In the genomic region with DNA sequence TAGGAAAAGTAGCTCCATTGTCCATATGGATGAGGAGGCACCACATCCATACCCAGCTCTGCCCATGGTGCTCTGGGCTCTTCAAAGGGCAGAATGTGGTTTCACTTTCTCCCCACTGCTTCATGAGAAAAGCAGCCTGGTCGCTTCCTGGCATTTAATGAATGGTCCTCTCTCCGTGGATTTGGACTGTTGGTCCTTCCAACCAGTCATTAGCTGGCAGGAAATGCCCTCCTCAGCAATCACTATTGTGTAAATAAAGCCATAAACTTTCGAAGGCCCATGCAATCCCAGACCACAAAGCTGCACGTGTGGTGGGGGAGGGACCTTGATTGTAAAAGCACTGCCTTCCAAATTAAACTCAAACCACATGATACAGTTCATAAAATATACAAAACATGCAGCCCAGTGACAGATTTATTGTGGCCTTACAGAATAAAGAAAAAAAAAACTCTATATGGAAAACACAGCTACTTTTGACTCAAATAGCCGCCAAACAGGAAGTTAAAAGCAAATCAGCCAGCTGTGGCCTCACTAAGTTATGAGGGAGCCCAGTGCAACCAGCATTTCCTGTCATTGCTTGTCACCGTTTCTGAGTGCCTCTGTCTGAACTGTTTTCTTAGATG, we compare ENCODE assay signal across 8 cellular contexts. TPM values are rescaled to one million over a fixed set of nuclear protein-coding genes. Genes with fewer than 3 reads are reported as not detected.
DNase-seq lines count a peak whose midpoint lies in the region; ATAC-seq and TF ChIP-seq lines count a peak whose summit lies in the region.

No MANE protein-coding gene starts in this region.

- H3K27ac Mint-ChIP-seq in activated CD4-positive, alpha-beta memory T cell treated with anti-CD3 and anti-CD28 coated beads, Interleukin-2, amount 10 ng/mL, durations not matched to agents 7 days and 5 days, result peak overlapping the region; percentile 93

- peaks cover 3% of the 10 kb centered on the region for H3K4me1 ChIP-seq in ovary (ENCODE audit: insufficient read depth)

- intact Hi-C loops in ovary (cut with DNase I), result no loop called here

- H3K4me1 Mint-ChIP-seq in activated CD4-positive, alpha-beta memory T cell treated with anti-CD3 and anti-CD28 coated beads, Interleukin-2, amount 10 ng/mL, durations not matched to agents 7 days and 5 days, result peaks cover 40% of the 10 kb centered on the region

- 14 to 22% (median 19%) methylated on average over 6 of the region's 6 CpGs for WGBS in ovary, 3 donors

- H3K27ac ChIP-seq in ovary, result no peak overlapping the region

- no peaks in the 10 kb centered on the region for H3K9me3 Mint-ChIP-seq in activated CD4-positive, alpha-beta memory T cell treated with anti-CD3 and anti-CD28 coated beads, Interleukin-2, amount 10 ng/mL, durations not matched to agents 7 days and 5 days

- ATAC-seq in GM18511 (IDR thresholded peaks at IDR 0.05; ENCODE audit: unreplicated experiment) (peak; percentile 94), HG02885 (IDR thresholded peaks at IDR 0.05; ENCODE audit: poor library complexity, unreplicated experiment) (peak; percentile 92), esophagus mucosa (peak; percentile 69)

- H3K9me3 ChIP-seq in ovary, result no peaks in the 10 kb centered on the region

- H3K36me3 Mint-ChIP-seq in activated CD4-positive, alpha-beta memory T cell treated with anti-CD3 and anti-CD28 coated beads, Interleukin-2, amount 10 ng/mL, durations not matched to agents 7 days and 5 days (ENCODE audit: low read depth), result peaks cover 4% of the 10 kb centered on the region

- no peak for TF ChIP-seq EP300 in ovary (IDR thresholded peaks at IDR 0.05)

- POLR2A ChIA-PET in activated CD4-positive, alpha-beta memory T cell treated with anti-CD3 and anti-CD28 coated beads, Interleukin-2, amount 10 ng/mL, durations not matched to agents 7 days and 5 days (lab: Charles Lee), result interaction anchor here (1.2 to 3.2 kb wide), 5 partner anchors 8 to 667 kb away, joined by 4 to 18 read pairs (median 6); partner anchors contain the start of genes MBNL3 and RAP2C

- H3K36me3 ChIP-seq in ovary, result no peaks in the 10 kb centered on the region

- TF ChIP-seq CTCF in ovary (IDR thresholded peaks at IDR 0.05), result no peak

- TF ChIP-seq POLR2A in ovary (IDR thresholded peaks at IDR 0.05), result no peak

- peak overlapping the region; percentile 23 for H3K4me3 ChIP-seq in ovary

- peak overlapping the region; percentile 75 for H3K4me3 Mint-ChIP-seq in activated CD4-positive, alpha-beta memory T cell treated with anti-CD3 and anti-CD28 coated beads, Interleukin-2, amount 10 ng/mL, durations not matched to agents 7 days and 5 days

- no peaks in the 10 kb centered on the region for H3K27me3 ChIP-seq in ovary

- DNase-seq in AG08395 (ENCODE audit: low spot score), result peak; percentile 35
- peak; percentile 68 for DNase-seq in NCI-H2081 treated with DMSO at 0.1 percent for 48 hours (lab: John Stamatoyannopoulos, UW)
- peak; percentile 54 for DNase-seq in activated CD4-positive, alpha-beta memory T cell treated with anti-CD3 and anti-CD28 coated beads, Interleukin-2, amount 10 ng/mL, durations not matched to agents 7 days and 5 days
- peak in 2 of 5 donors; percentile 9 to 10 for DNase-seq in ovary
- no peak for DNase-seq in NCI-H1436 treated with DMSO at 0.1 percent for 48 hours (lab: John Stamatoyannopoulos, UW)

- H3K27me3 Mint-ChIP-seq in activated CD4-positive, alpha-beta memory T cell treated with anti-CD3 and anti-CD28 coated beads, Interleukin-2, amount 10 ng/mL, durations not matched to agents 7 days and 5 days, result no peaks in the 10 kb centered on the region

- CTCF ChIA-PET in activated CD4-positive, alpha-beta memory T cell treated with anti-CD3 and anti-CD28 coated beads, Interleukin-2, amount 10 ng/mL, durations not matched to agents 7 days and 5 days (lab: Charles Lee), result interaction anchor here (0.9 to 2.2 kb wide), 4 partner anchors 8 to 261 kb away, joined by 3 to 7 read pairs (median 4); partner anchors contain the start of genes MBNL3 and RAP2C

RNA-seq across cellular contexts. Expression of gene MBNL3, which starts 8.1 kb away (rescaled TPM):
- total RNA-seq in activated CD4-positive, alpha-beta memory T cell treated with anti-CD3 and anti-CD28 coated beads, Interleukin-2, amount 10 ng/mL, durations not matched to agents 7 days and 5 days, result 10 to 100 TPM; 24.9 to 26.6 TPM
- total RNA-seq in esophagus mucosa (27.8 TPM), ovary (10 to 100 TPM in 5 of 7 donors, 1 to 10 TPM in 2; 4.6 to 56.2 (median 17.9) TPM)
- polyA plus RNA-seq in ovary, result 1 to 10 TPM; 1.1 to 6.6 TPM
